29 cellular contexts compared by ENCODE assay signal in genomic region chr6:107435798-107436197, GRCh38. TPM values are rescaled to one million over a fixed set of nuclear protein-coding genes. Genes with fewer than 3 reads are reported as not detected.
DNase-seq lines count a peak whose midpoint lies in the region; ATAC-seq and TF ChIP-seq lines count a peak whose summit lies in the region.
"Had no signal": no experiment of that assay in that cellular context is flagged by ENCODE, and none has a peak within 500 bp of the region (broad histone marks: within the 10 kb centered on the region; RNA-seq: fewer than 3 reads in every experiment).

No MANE protein-coding gene starts in this region.

- dilution Hi-C loops in IMR-90 (cut with HindIII; ENCODE audit: low sequenced_read_pairs, unreplicated experiment) = no loop called here

- no peak overlapping the region for H3K14ac ChIP-seq in IMR-90 (replicated peaks; ENCODE audit: low read depth, low read length)

- H3K18ac ChIP-seq in IMR-90 (ENCODE audit: low read depth, low read length) = no peak overlapping the region

- no peak overlapping the region for H2AK5ac ChIP-seq in IMR-90 (ENCODE audit: low read depth, low read length)

- no peak for TF ChIP-seq RAD21 in IMR-90 (IDR thresholded peaks at IDR 0.05; ENCODE audit: low read length)

- no peak overlapping the region for H2AFZ ChIP-seq in IMR-90 (replicated peaks; ENCODE audit: low read length, poor library complexity)
- no peak overlapping the region for H2AFZ ChIP-seq in osteoblast (ENCODE audit: low read length)
- H2AFZ ChIP-seq: parathyroid adenoma had no signal

- TF ChIP-seq CTCF in IMR-90 (conservative IDR thresholded peaks at IDR 0.05; ENCODE audit: low read depth, low read length) = no peak
- TF ChIP-seq CTCF in osteoblast (IDR thresholded peaks at IDR 0.05; ENCODE audit: extremely low read depth, low read depth, low read length) = no peak

- no peak overlapping the region for H2BK5ac ChIP-seq in IMR-90 (ENCODE audit: low read depth, low read length, poor library complexity, severe bottlenecking)

- H3K9me3 ChIP-seq in IMR-90 (ENCODE audit: control insufficient read depth, insufficient read depth, low read length) (no peaks in the 10 kb centered on the region), osteoblast (ENCODE audit: low read depth, low read length) (no peaks in the 10 kb centered on the region)
- H3K9me3 ChIP-seq: gastrocnemius medialis, SJCRH30, suprapubic skin had no signal

- no peak overlapping the region for H2BK15ac ChIP-seq in IMR-90 (ENCODE audit: low read depth, low read length)

- peaks cover 4% of the 10 kb centered on the region; the same call in 1 of the 2 replicates for H3K4me1 ChIP-seq in IMR-90 (ENCODE audit: control insufficient read depth, insufficient read depth, low read length)
- H3K4me1 ChIP-seq in osteoblast (ENCODE audit: insufficient read depth, low read length) = peaks cover 12% of the 10 kb centered on the region
- H3K4me1 ChIP-seq: gastrocnemius medialis, parathyroid adenoma, SJCRH30 had no signal

- H3K9me1 ChIP-seq in IMR-90 (ENCODE audit: insufficient read depth, low read length) = no peaks in the 10 kb centered on the region; the same call in 1 of the 2 replicates

- H2BK20ac ChIP-seq in IMR-90 (ENCODE audit: low read depth, low read length) = no peak overlapping the region

- no TSS peak for BruUV-seq in IMR-90 (replicated peaks; lab: Mats Ljungman, UMichigan)

- no peak overlapping the region for H3K23ac ChIP-seq in IMR-90 (ENCODE audit: low read depth, low read length)

- H2BK120ac ChIP-seq in IMR-90 (ENCODE audit: low read depth, low read length) = no peak overlapping the region

- CTCF ChIA-PET in IMR-90 (lab: Yijun Ruan, JAX) = interaction anchor here (0.6 to 1.0 kb wide), 5 partner anchors 118 to 411 kb away, joined by 3 to 5 read pairs (median 4); no protein-coding TSS in a partner anchor

- H4K5ac ChIP-seq in IMR-90 (ENCODE audit: low read depth, low read length) = no peak overlapping the region

- H3K79me2 ChIP-seq in osteoblast (ENCODE audit: insufficient read depth, low read length) = peaks cover 48% of the 10 kb centered on the region

- H4K8ac ChIP-seq in IMR-90 (ENCODE audit: low read depth in 2 of 2, low read length in 2 of 2) = no peak overlapping the region

- no peak for TF ChIP-seq POLR2A in IMR-90 (IDR thresholded peaks at IDR 0.05; ENCODE audit: low read depth, low read length)

- H3K4me3 ChIP-seq in IMR-90 (ENCODE audit: insufficient read depth, low read depth, low read length) (no peak overlapping the region), osteoblast (ENCODE audit: insufficient read depth, low read length) (no peak overlapping the region)
- H3K4me3 ChIP-seq: gastrocnemius medialis, lung, SJCRH30, suprapubic skin had no signal

- DNase-seq in AG20443 (ENCODE audit: low spot score) = peak; percentile 25
- peak; percentile 54 for DNase-seq in IMR-90
- DNase-seq in fibroblast of gingiva (ENCODE audit: low read depth) = peak; percentile 29
- DNase-seq in osteoblast (ENCODE audit: insufficient read length, low spot score, missing footprints) = no peak
- DNase-seq in COLO829 (ENCODE audit: low spot score) = no peak
- no peak for DNase-seq in kidney tubule cell (ENCODE audit: low spot score)
- DNase-seq in cerebellum (ENCODE audit: low spot score) = no peak
- DNase-seq: activated CD4-positive, alpha-beta T cell treated with anti-CD3 and anti-CD28 coated beads, Interleukin-2, amount 10 ng/mL, durations not matched to agents 24 days and 14 days; activated CD8-positive, alpha-beta memory T cell treated with anti-CD3 and anti-CD28 coated beads for 24 hours; activated T-cell treated with anti-CD3 and anti-CD28 coated beads for 4 hours; amygdala; CD8-positive, alpha-beta memory T cell; gastrocnemius medialis; NCI-H1092; NCI-H1694 treated with DMSO at 0.1 percent for 48 hours; NCI-H510A; nephron progenitor cell; retina; RPMI8226; SJCRH30; stimulated activated CD4-positive, alpha-beta T cell treated with anti-CD3 and anti-CD28 coated beads, Interleukin-1b, Interleukin-23, amount 100 ng/mL, for 48 hours; stimulated activated naive CD4-positive, alpha-beta T cell treated with Interleukin-2 at 50 U/mL for 16 hours; WERI-Rb-1 had no signal

- H4K20me1 ChIP-seq in IMR-90 (ENCODE audit: insufficient read depth, low read length) (no peaks in the 10 kb centered on the region), osteoblast (ENCODE audit: insufficient read depth, low read length) (no peaks in the 10 kb centered on the region)

- H3K4me2 ChIP-seq in IMR-90 (ENCODE audit: low read depth, low read length) = peak overlapping the region; percentile 50
- peak overlapping the region; percentile 33 for H3K4me2 ChIP-seq in osteoblast (ENCODE audit: insufficient read depth, low read length)

- no peak overlapping the region for H3K56ac ChIP-seq in IMR-90 (ENCODE audit: extremely low read depth, insufficient read depth, low read length)

- H3K27ac ChIP-seq in IMR-90 (ENCODE audit: insufficient read depth, low read length) = no peak overlapping the region
- peak overlapping the region; percentile 29 for H3K27ac ChIP-seq in osteoblast (ENCODE audit: low read depth, low read length)
- H3K27ac ChIP-seq: epithelial cell of prostate, gastrocnemius medialis, parathyroid adenoma, SJCRH30, suprapubic skin, WERI-Rb-1 had no signal

- H3K9ac ChIP-seq in IMR-90 (ENCODE audit: low read depth, low read length) = no peak overlapping the region
- H3K9ac ChIP-seq: parathyroid adenoma had no signal

- in situ Hi-C loops in IMR-90 (cut with MboI; ENCODE audit: low sequenced_read_pairs) = no loop called here

- no peak overlapping the region for H3K4ac ChIP-seq in IMR-90 (ENCODE audit: low read depth, low read length)

- intact Hi-C loops in IMR-90 (cut with micrococcal nuclease) = no loop called here

- peak; percentile 71 for ATAC-seq in IMR-90 (ENCODE audit: low read depth)
- ATAC-seq: gastrocnemius medialis, HCT116 had no signal

- no peak overlapping the region for H2AK9ac ChIP-seq in IMR-90 (replicated peaks; ENCODE audit: low read depth, low read length, poor library complexity)

- no CpG with 5 or more reads among the region's 3 CpGs for WGBS in IMR-90 (ENCODE audit: extremely low coverage in 2 of 2, insufficient read length in 1 of 2), 2 experiments

- H3K79me1 ChIP-seq in IMR-90 (ENCODE audit: low read depth in 1 of 2, low read length in 2 of 2) = peaks cover 23 to 32% of the 10 kb centered on the region in 2 experiments

- H3K27me3 ChIP-seq in IMR-90 (ENCODE audit: control insufficient read depth, insufficient read depth, low read length) (no peaks in the 10 kb centered on the region), osteoblast (ENCODE audit: insufficient read depth, low read length) (no peaks in the 10 kb centered on the region)
- H3K27me3 ChIP-seq: gastrocnemius medialis, SJCRH30, suprapubic skin had no signal

- POLR2A ChIA-PET in IMR-90 (lab: Charles Lee; ENCODE audit: unreplicated experiment) = interaction anchor here (0.5 kb wide), 1 partner anchor 104 kb away, joined by 5 read pairs; no protein-coding TSS in a partner anchor

- H3K36me3 ChIP-seq in IMR-90 (ENCODE audit: control insufficient read depth, insufficient read depth, low read length) (no peaks in the 10 kb centered on the region), osteoblast (ENCODE audit: insufficient read depth, low read length) (no peaks in the 10 kb centered on the region)
- H3K36me3 ChIP-seq: gastrocnemius medialis, SJCRH30, suprapubic skin, WERI-Rb-1 had no signal

- H4K91ac ChIP-seq in IMR-90 (ENCODE audit: insufficient read depth, low read depth, low read length) = no peak overlapping the region

TF ChIP-seq in IMR-90, 13 proteins besides CTCF, POLR2A, EP300 and RAD21 (continues in another document):
- no peak for TF ChIP-seq CEBPB (IDR thresholded peaks at IDR 0.05; ENCODE audit: low read depth, low read length)
- no peak for TF ChIP-seq BHLHE40 (IDR thresholded peaks at IDR 0.05; ENCODE audit: low read depth, low read length)
- no peak for TF ChIP-seq MXI1 (IDR thresholded peaks at IDR 0.05; ENCODE audit: borderline replicate concordance, low read depth, low read length)
- no peak for TF ChIP-seq MAZ (IDR thresholded peaks at IDR 0.05; ENCODE audit: borderline replicate concordance, low read depth, low read length)
- no peak for TF ChIP-seq CHD1 (IDR thresholded peaks at IDR 0.05; ENCODE audit: low read depth, low read length)
- no peak for TF ChIP-seq USF2 (IDR thresholded peaks at IDR 0.05; ENCODE audit: low read depth, low read length)
- TF ChIP-seq MAFK (IDR thresholded peaks at IDR 0.05; ENCODE audit: low read depth, low read length) = no peak
- TF ChIP-seq ELK1 (IDR thresholded peaks at IDR 0.05; ENCODE audit: borderline replicate concordance, low read depth, low read length) = no peak
- no peak for TF ChIP-seq FOS (IDR thresholded peaks at IDR 0.05; ENCODE audit: low read depth, low read length)
- TF ChIP-seq SMC3 (IDR thresholded peaks at IDR 0.05; ENCODE audit: low read depth, low read length) = no peak
- no peak for TF ChIP-seq NFE2L2 (IDR thresholded peaks at IDR 0.05; ENCODE audit: low read depth, low read length)

RNA-seq across cellular contexts. Expression of gene PDSS2, which starts 23.6 kb away (rescaled TPM):
- total RNA-seq in IMR-90 (2012; rRNA removed) = 8.6 and 8.9 TPM in 2 replicates
- polyA plus RNA-seq in IMR-90 (2012; rRNA removed) = 9.2 and 10.1 TPM in 2 replicates
- polyA plus RNA-seq in IMR-90 (2012; cell fraction: cytosol; rRNA removed) = 6.2 and 8.7 TPM in 2 replicates
- polyA plus RNA-seq in IMR-90 (2012; cell fraction: nucleus; rRNA removed; ENCODE audit: low replicate concordance) = 4.5 and 4.9 TPM in 2 replicates
- total RNA-seq in osteoblast = 12.3 and 13.0 TPM in 2 replicates
- total RNA-seq in cerebellum = 9.3 TPM

RNA-seq across cellular contexts. Expression of gene SOBP, which starts 54.1 kb away (rescaled TPM):
- total RNA-seq in IMR-90 (2012; rRNA removed) (0.72 and 1.1 TPM in 2 replicates), osteoblast (3.6 and 12.1 TPM in 2 replicates), cerebellum (30.9 TPM)
- 0.60 and 0.99 TPM in 2 replicates for polyA plus RNA-seq in IMR-90 (2012; rRNA removed)
- polyA plus RNA-seq in IMR-90 (2012; cell fraction: cytosol; rRNA removed) = 0.15 and 1.0 TPM in 2 replicates
- 1.8 and 2.6 TPM in 2 replicates for polyA plus RNA-seq in IMR-90 (2012; cell fraction: nucleus; rRNA removed; ENCODE audit: low replicate concordance)
- polyA plus RNA-seq: BJ had no signal

Comparison
In these comparisons a context has a peak if more than half of its experiments do, and no peak if none do; other contexts are left out.
1. DNase-seq: peak in AG20443 (single experiment), IMR-90 (single experiment) and fibroblast of gingiva (single experiment); none in osteoblast (single experiment), COLO829 (single experiment), kidney tubule cell (single experiment) and cerebellum (single experiment).